8 cellular contexts compared by ENCODE assay signal in genomic region chr20:46324960-46325703, GRCh38. TPM values are rescaled to one million over a fixed set of nuclear protein-coding genes. Genes with fewer than 3 reads are reported as not detected.
DNase-seq lines count a peak whose midpoint lies in the region; ATAC-seq and TF ChIP-seq lines count a peak whose summit lies in the region.

No MANE protein-coding gene starts in this region.

- no peaks in the 10 kb centered on the region for H3K36me3 Mint-ChIP-seq in activated T-cell treated with anti-CD3 and anti-CD28 coated beads, Interleukin-2, amount 50 U/mL, for 4 hours (ENCODE audit: insufficient read depth)

- no peak for ATAC-seq in HG02759 (IDR thresholded peaks at IDR 0.05; ENCODE audit: unreplicated experiment)
- ATAC-seq in activated T-cell treated with anti-CD3 and anti-CD28 coated beads, Interleukin-2, amount 50 U/mL, for 4 hours, result no peak

- no peak overlapping the region for H3K4me3 Mint-ChIP-seq in activated T-cell treated with anti-CD3 and anti-CD28 coated beads, Interleukin-2, amount 50 U/mL, for 4 hours

- peak; percentile 55 for TF ChIP-seq CTCF in epithelial cell of proximal tubule (conservative IDR thresholded peaks at IDR 0.05; ENCODE audit: low read depth, low read length)

- no peaks in the 10 kb centered on the region for H3K9me3 Mint-ChIP-seq in activated T-cell treated with anti-CD3 and anti-CD28 coated beads, Interleukin-2, amount 50 U/mL, for 4 hours

- no peaks in the 10 kb centered on the region for H3K4me1 Mint-ChIP-seq in activated T-cell treated with anti-CD3 and anti-CD28 coated beads, Interleukin-2, amount 50 U/mL, for 4 hours (ENCODE audit: low read depth)

- peak; percentile 18 for DNase-seq in stimulated activated CD4-positive, alpha-beta T cell treated with anti-CD3 and anti-CD28 coated beads, Interleukin-15, amount 100 ng/mL, for 24 hours
- DNase-seq in stimulated activated CD4-positive, alpha-beta T cell treated with anti-CD3 and anti-CD28 coated beads, Interleukin-4, amount 100 ng/mL, for 4 hours, result no peak
- peak; percentile 63 to 86 for DNase-seq in NCI-H526 (lab: John Stamatoyannopoulos, UW)
- DNase-seq in epithelial cell of proximal tubule (ENCODE audit: low read depth), result no peak
- no peak for DNase-seq in mucosa of gallbladder (ENCODE audit: low spot score)
- no peak for DNase-seq in hypothalamus (lab: John Stamatoyannopoulos, UW)
- no peak for DNase-seq in activated T-cell treated with anti-CD3 and anti-CD28 coated beads, Interleukin-2, amount 50 U/mL, for 4 hours

- H3K4me3 ChIP-seq in epithelial cell of proximal tubule (ENCODE audit: low read depth, low read length), result no peak overlapping the region

- H3K27me3 Mint-ChIP-seq in activated T-cell treated with anti-CD3 and anti-CD28 coated beads, Interleukin-2, amount 50 U/mL, for 4 hours (ENCODE audit: low read depth), result peaks cover 25% of the 10 kb centered on the region

RNA-seq across cellular contexts. Expression of gene CDH22, which starts 16.8 kb away (rescaled TPM):
- total RNA-seq in epithelial cell of proximal tubule (not detected in 2 replicates), mucosa of gallbladder (0.09 TPM)
- total RNA-seq in activated T-cell treated with anti-CD3 and anti-CD28 coated beads, Interleukin-2, amount 50 U/mL, for 4 hours, result not detected

Comparison
In these comparisons a context has a peak if more than half of its experiments do, and no peak if none do; other contexts are left out.
1. DNase-seq: peak in stimulated activated CD4-positive, alpha-beta T cell treated with anti-CD3 and anti-CD28 coated beads, Interleukin-15, amount 100 ng/mL, for 24 hours (single experiment) and NCI-H526 (2 of 2); none in stimulated activated CD4-positive, alpha-beta T cell treated with anti-CD3 and anti-CD28 coated beads, Interleukin-4, amount 100 ng/mL, for 4 hours (0 of 2), epithelial cell of proximal tubule (single experiment), mucosa of gallbladder (single experiment), hypothalamus (0 of 51) and activated T-cell treated with anti-CD3 and anti-CD28 coated beads, Interleukin-2, amount 50 U/mL, for 4 hours (single experiment).